In the genomic region with DNA sequence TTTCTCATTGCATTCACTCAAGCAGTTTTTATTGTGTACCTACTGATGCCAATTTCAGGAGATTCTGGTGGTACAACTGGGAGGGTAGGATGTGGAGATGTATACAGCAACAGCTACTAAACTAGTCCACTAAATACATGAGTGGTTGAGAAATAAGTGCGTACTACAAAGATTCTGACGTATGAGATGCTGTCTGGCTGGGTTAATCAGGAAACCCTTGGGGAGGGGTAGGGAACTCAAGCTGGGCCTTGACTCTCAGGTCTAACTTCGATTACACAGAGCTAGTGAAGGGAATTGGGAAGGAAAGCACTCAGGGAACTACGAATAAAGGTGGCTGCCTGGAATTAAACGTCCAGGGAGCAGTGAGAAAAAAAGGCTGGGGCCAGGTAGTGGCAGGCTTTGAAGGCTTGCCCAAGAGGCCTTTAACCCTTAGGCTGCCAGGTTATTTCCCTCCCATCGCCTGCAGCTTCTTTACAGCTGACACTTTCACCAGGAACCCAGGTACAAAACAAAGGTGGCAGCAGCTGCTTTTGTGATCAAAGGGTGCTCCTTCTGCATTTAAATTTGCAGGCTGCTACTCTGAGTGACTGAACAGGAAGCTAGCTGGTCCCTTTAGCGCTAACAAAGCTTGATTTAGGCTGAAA, we compare ENCODE assay signal across 6 cellular contexts. TPM values are rescaled to one million over a fixed set of nuclear protein-coding genes. Genes with fewer than 3 reads are reported as not detected.
DNase-seq lines count a peak whose midpoint lies in the region; FAIRE-seq and TF ChIP-seq lines count a peak whose summit lies in the region.

No MANE protein-coding gene starts in this region.

- peaks cover 20% of the 10 kb centered on the region for H3K36me3 Mint-ChIP-seq in Caco-2 (ENCODE audit: insufficient read depth, unreplicated experiment)
- peaks cover 8% of the 10 kb centered on the region for H3K36me3 Mint-ChIP-seq in activated CD4-positive, alpha-beta memory T cell treated with anti-CD3 and anti-CD28 coated beads for 36 hours

- peak in 1 of 2 experiments; percentile 35 for DNase-seq in Caco-2
- no peak for DNase-seq in activated CD4-positive, alpha-beta memory T cell treated with anti-CD3 and anti-CD28 coated beads for 36 hours
- peak; percentile 51 for DNase-seq in iris pigment epithelial cell (ENCODE audit: low read depth)
- DNase-seq in T-helper 9 cell, result no peak
- DNase-seq in D721Med (ENCODE audit: insufficient read length, low spot score), result no peak
- no peak for DNase-seq in HuH-7 (ENCODE audit: low spot score)

- no peaks in the 10 kb centered on the region for H3K27me3 ChIP-seq in Caco-2 (replicated peaks; ENCODE audit: control insufficient read depth, insufficient read depth, low read length)

- no peak overlapping the region for H3K27ac Mint-ChIP-seq in Caco-2 (ENCODE audit: unreplicated experiment)
- peak overlapping the region; percentile 77 for H3K27ac Mint-ChIP-seq in activated CD4-positive, alpha-beta memory T cell treated with anti-CD3 and anti-CD28 coated beads for 36 hours

- TF ChIP-seq CTCF in Caco-2 (IDR thresholded peaks at IDR 0.05; ENCODE audit: insufficient read depth in 1 of 2, low read depth in 1 of 2, low read length in 1 of 2, severe bottlenecking in 1 of 2, unreplicated experiment in 1 of 2) (no peak), D721Med (IDR thresholded peaks at IDR 0.05; ENCODE audit: insufficient read depth, missing control alignments) (no peak)

- no peaks in the 10 kb centered on the region for H3K9me3 Mint-ChIP-seq in Caco-2 (ENCODE audit: unreplicated experiment)
- no peaks in the 10 kb centered on the region for H3K9me3 Mint-ChIP-seq in activated CD4-positive, alpha-beta memory T cell treated with anti-CD3 and anti-CD28 coated beads for 36 hours

- intact Hi-C loops in Caco-2 (cut with micrococcal nuclease; ENCODE audit: unreplicated experiment), result loop anchor here (5.0 kb wide), 1 partner anchor 163 kb away; a partner anchor contains a TSS
- intact Hi-C loops in activated CD4-positive, alpha-beta memory T cell treated with anti-CD3 and anti-CD28 coated beads for 36 hours (cut with micrococcal nuclease), result loop anchor here (5.0 kb wide), 1 partner anchor 33 kb away; no protein-coding TSS in a partner anchor

- no peaks in the 10 kb centered on the region for H3K9me3 ChIP-seq in Caco-2

- no peak overlapping the region for H3K4me3 ChIP-seq in Caco-2 (ENCODE audit: low read depth, low read length)

- BruUV-seq in Caco-2 (replicated peaks; lab: Mats Ljungman, UMichigan), result no TSS peak

- no peak for FAIRE-seq in D721Med (lab: Jason Lieb, UNC)

- POLR2A ChIA-PET in Caco-2 (lab: Charles Lee), result interaction anchor here (0.6 kb wide), 1 partner anchor 139 kb away, joined by 3 read pairs; no protein-coding TSS in a partner anchor
- POLR2A ChIA-PET in activated CD4-positive, alpha-beta memory T cell treated with anti-CD3 and anti-CD28 coated beads for 36 hours (lab: Charles Lee), result interaction anchor here (1.1 to 1.5 kb wide), 2 partner anchors 15 to 20 kb away, joined by 3 to 4 read pairs; no protein-coding TSS in a partner anchor

- no peaks in the 10 kb centered on the region for H3K27me3 Mint-ChIP-seq in Caco-2 (ENCODE audit: insufficient read depth, unreplicated experiment)
- peaks cover 5% of the 10 kb centered on the region for H3K27me3 Mint-ChIP-seq in activated CD4-positive, alpha-beta memory T cell treated with anti-CD3 and anti-CD28 coated beads for 36 hours

- H3K4me1 ChIP-seq in Caco-2, result peaks cover 23% of the 10 kb centered on the region

- peak overlapping the region; percentile 11 for H3K4me3 Mint-ChIP-seq in Caco-2 (ENCODE audit: unreplicated experiment)
- H3K4me3 Mint-ChIP-seq in activated CD4-positive, alpha-beta memory T cell treated with anti-CD3 and anti-CD28 coated beads for 36 hours, result peak overlapping the region; percentile 9

- H3K4me1 Mint-ChIP-seq in Caco-2 (ENCODE audit: low read depth, unreplicated experiment), result peaks cover 12% of the 10 kb centered on the region
- H3K4me1 Mint-ChIP-seq in activated CD4-positive, alpha-beta memory T cell treated with anti-CD3 and anti-CD28 coated beads for 36 hours (ENCODE audit: low read depth), result peaks cover 43% of the 10 kb centered on the region

- H3K36me3 ChIP-seq in Caco-2 (ENCODE audit: control insufficient read depth, insufficient read depth, low read length), result no peaks in the 10 kb centered on the region

- CTCF ChIA-PET in Caco-2 (lab: Charles Lee), result interaction anchor here (1.7 kb wide), 1 partner anchor 59 kb away, joined by 6 read pairs; no protein-coding TSS in a partner anchor
- CTCF ChIA-PET in activated CD4-positive, alpha-beta memory T cell treated with anti-CD3 and anti-CD28 coated beads for 36 hours (lab: Charles Lee), result interaction anchor here (0.6 to 2.9 kb wide), 2 partner anchors 29 to 59 kb away, joined by 3 to 12 read pairs; no protein-coding TSS in a partner anchor

RNA-seq across cellular contexts. Expression of a gene that starts 3.2 kb away (rescaled TPM):
- total RNA-seq in Caco-2 (2022), result 105 and 112 TPM in 2 replicates
- total RNA-seq in activated CD4-positive, alpha-beta memory T cell treated with anti-CD3 and anti-CD28 coated beads for 36 hours, result 10 to 100 TPM; 84.7 to 86.8 TPM

RNA-seq across cellular contexts. Expression of a gene that starts 3.7 kb away (rescaled TPM):
- total RNA-seq in Caco-2 (2022), result 11.4 and 11.7 TPM in 2 replicates
- 1 to 10 TPM; 1.6 to 2.6 TPM for total RNA-seq in activated CD4-positive, alpha-beta memory T cell treated with anti-CD3 and anti-CD28 coated beads for 36 hours

RNA-seq across cellular contexts. Expression of a gene that starts 49.0 kb away (rescaled TPM):
- total RNA-seq in Caco-2 (2022), result 43.5 and 48.3 TPM in 2 replicates
- total RNA-seq in activated CD4-positive, alpha-beta memory T cell treated with anti-CD3 and anti-CD28 coated beads for 36 hours, result 10 to 100 TPM; 42.5 to 43.6 TPM

RNA-seq across cellular contexts. Expression of a gene that starts 49.2 kb away (rescaled TPM):
- total RNA-seq in Caco-2 (2022), result 77.5 and 84.7 TPM in 2 replicates
- total RNA-seq in activated CD4-positive, alpha-beta memory T cell treated with anti-CD3 and anti-CD28 coated beads for 36 hours, result 10 to 100 TPM; 69.0 to 75.1 TPM
